9 cellular contexts compared by ENCODE assay signal in genomic region chr15:83920115-83920514, GRCh38.
"Had no signal": no experiment of that assay in that cellular context is flagged by ENCODE, and none has a peak within 500 bp of the region (broad histone marks: within the 10 kb centered on the region; RNA-seq: fewer than 3 reads in every experiment).

No MANE protein-coding gene starts in this region.

- ATAC-seq: gastrocnemius medialis, right lobe of liver had no signal

- DNase-seq: activated CD4-positive, alpha-beta T cell treated with anti-CD3 and anti-CD28 coated beads, Interleukin-2, amount 50 U/mL, for 1 hour; activated CD4-positive, CD25-positive, alpha-beta regulatory T cell; activated T-cell treated with anti-CD3 and anti-CD28 coated beads for 4 hours; gastrocnemius medialis; mesendoderm; right lobe of liver; spleen; SW 1271; upper lobe of left lung had no signal

- H3K27ac ChIP-seq: gastrocnemius medialis, right lobe of liver, upper lobe of left lung had no signal

- H3K4me1 ChIP-seq: gastrocnemius medialis, right lobe of liver, spleen, upper lobe of left lung had no signal

- H3K4me3 ChIP-seq: gastrocnemius medialis, right lobe of liver, spleen, upper lobe of left lung had no signal

- H3K27me3 ChIP-seq: gastrocnemius medialis, right lobe of liver, upper lobe of left lung had no signal

- H3K36me3 ChIP-seq: gastrocnemius medialis, spleen, upper lobe of left lung had no signal

- H3K9me3 ChIP-seq: gastrocnemius medialis, right lobe of liver, spleen, upper lobe of left lung had no signal
